Comparison of ENCODE assay signal across 7 cellular contexts in the genomic region with DNA sequence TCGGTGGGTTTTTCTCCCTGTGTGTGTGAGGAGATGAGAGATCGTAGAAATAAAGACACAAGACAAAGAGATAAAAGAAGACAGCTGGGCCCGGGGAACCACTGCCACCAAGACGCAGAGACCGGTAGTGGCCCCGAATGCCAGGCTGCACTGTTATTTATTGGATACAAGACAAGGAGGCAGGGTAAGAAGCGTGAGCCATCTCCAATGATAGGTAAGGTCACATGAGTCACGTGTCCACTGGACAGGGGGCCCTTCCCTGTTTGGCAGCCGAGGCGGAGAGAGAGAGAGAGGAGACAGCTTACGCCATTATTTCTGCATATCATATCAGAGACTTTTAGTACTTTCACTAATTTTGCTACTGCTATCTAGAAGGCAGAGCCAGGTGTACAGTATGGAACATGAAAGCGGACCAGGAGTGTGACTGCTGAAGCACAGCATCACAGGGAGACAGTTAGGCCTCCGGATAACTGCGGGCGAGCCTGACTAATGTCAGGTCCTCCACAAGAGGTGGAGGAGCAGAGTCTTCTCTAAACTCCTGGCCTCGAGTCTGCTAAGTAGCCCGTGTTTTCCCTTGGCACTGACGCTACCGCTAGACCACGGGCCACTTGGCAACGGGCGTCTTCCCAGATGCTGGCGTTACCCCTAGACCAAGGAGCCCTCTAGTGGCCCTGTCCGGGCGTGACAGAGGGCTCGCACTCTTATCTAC. TPM values are rescaled to one million over a fixed set of nuclear protein-coding genes. Genes with fewer than 3 reads are reported as not detected.
DNase-seq lines count a peak whose midpoint lies in the region; ATAC-seq, FAIRE-seq and TF ChIP-seq lines count a peak whose summit lies in the region.
"Not testable (repeated sequence)": the region's sequence is repeated elsewhere in the genome, so short reads cannot be mapped to it uniquely, and the experiment has no call there.

No MANE protein-coding gene starts in this region.

- not testable (repeated sequence) for H3K4me3 ChIP-seq in Peyer's patch

- H3K27me3 Mint-ChIP-seq in activated CD8-positive, alpha-beta T cell treated with anti-CD3 and anti-CD28 coated beads, Interleukin-2, amount 10 ng/mL, durations not matched to agents 7 days and 5 days (ENCODE audit: low read depth), result not testable (repeated sequence)

- not testable (repeated sequence) for H3K27me3 ChIP-seq in Peyer's patch

- peaks cover 41% of the 10 kb centered on the region for H3K4me1 Mint-ChIP-seq in activated CD8-positive, alpha-beta T cell treated with anti-CD3 and anti-CD28 coated beads, Interleukin-2, amount 10 ng/mL, durations not matched to agents 7 days and 5 days (ENCODE audit: low read depth)

- not testable (repeated sequence) for H3K9me3 Mint-ChIP-seq in activated CD8-positive, alpha-beta T cell treated with anti-CD3 and anti-CD28 coated beads, Interleukin-2, amount 10 ng/mL, durations not matched to agents 7 days and 5 days (ENCODE audit: insufficient read depth)

- FAIRE-seq in G401.6 (lab: Jason Lieb, UNC), result peak; percentile 53

- not testable (repeated sequence) for H3K27ac ChIP-seq in Peyer's patch

- H3K36me3 ChIP-seq in Peyer's patch, result not testable (repeated sequence)

- H3K36me3 Mint-ChIP-seq in activated CD8-positive, alpha-beta T cell treated with anti-CD3 and anti-CD28 coated beads, Interleukin-2, amount 10 ng/mL, durations not matched to agents 7 days and 5 days (ENCODE audit: low read depth), result not testable (repeated sequence)

- DNase-seq in M059J (ENCODE audit: low read depth) (peak; percentile 77), Peyer's patch (peak; percentile 75 to 89 (median 77)), dedifferentiated amniotic fluid mesenchymal stem cell (ENCODE audit: extremely low spot score) (peak; percentile 51), islet precursor cell (peak; percentile 87), pulmonary artery endothelial cell (ENCODE audit: low read depth, low spot score) (peak; percentile 33)
- peak; percentile 65 for DNase-seq in activated CD8-positive, alpha-beta T cell treated with anti-CD3 and anti-CD28 coated beads, Interleukin-2, amount 10 ng/mL, durations not matched to agents 7 days and 5 days

- H3K27ac Mint-ChIP-seq in activated CD8-positive, alpha-beta T cell treated with anti-CD3 and anti-CD28 coated beads, Interleukin-2, amount 10 ng/mL, durations not matched to agents 7 days and 5 days, result peak overlapping the region; percentile 51

- H3K4me1 ChIP-seq in Peyer's patch, result not testable (repeated sequence)

- H3K4me3 Mint-ChIP-seq in activated CD8-positive, alpha-beta T cell treated with anti-CD3 and anti-CD28 coated beads, Interleukin-2, amount 10 ng/mL, durations not matched to agents 7 days and 5 days, result not testable (repeated sequence)

- POLR2A ChIA-PET in activated CD8-positive, alpha-beta T cell treated with anti-CD3 and anti-CD28 coated beads, Interleukin-2, amount 10 ng/mL, durations not matched to agents 7 days and 5 days (lab: Charles Lee), result interaction anchor here (0.6 to 1.5 kb wide), 2 partner anchors 22 to 37 kb away, joined by 3 to 5 read pairs; partner anchors contain the start of gene TNFSF14

- not testable (repeated sequence) for TF ChIP-seq POLR2A in Peyer's patch (IDR thresholded peaks at IDR 0.05)

- CTCF ChIA-PET in activated CD8-positive, alpha-beta T cell treated with anti-CD3 and anti-CD28 coated beads, Interleukin-2, amount 10 ng/mL, durations not matched to agents 7 days and 5 days (lab: Charles Lee), result interaction anchor here (0.7 to 4.3 kb wide), 16 partner anchors 9 to 230 kb away, joined by 3 to 56 read pairs (median 3); partner anchors contain the start of genes DENND1C, GPR108 and TNFSF14

- not testable (repeated sequence) for H3K9me3 ChIP-seq in Peyer's patch

- peak; percentile 37 for ATAC-seq in activated CD8-positive, alpha-beta T cell treated with anti-CD3 and anti-CD28 coated beads, Interleukin-2, amount 10 ng/mL, durations not matched to agents 7 days and 5 days

- peak in 5 of 6 experiments; percentile 53 to 71 (median 65) for TF ChIP-seq CTCF in Peyer's patch (IDR thresholded peaks at IDR 0.05)

RNA-seq across cellular contexts. Expression of gene TNFSF14, which starts 37.1 kb away (rescaled TPM):
- total RNA-seq in M059J (2014; rRNA removed; shearing (Covaris generic)), result not detected in 2 replicates
- total RNA-seq in Peyer's patch, result 1 to 10 TPM; 1.7 to 2.7 (median 2.1) TPM
- 10 to 100 TPM; 47.1 to 47.6 TPM for total RNA-seq in activated CD8-positive, alpha-beta T cell treated with anti-CD3 and anti-CD28 coated beads, Interleukin-2, amount 10 ng/mL, durations not matched to agents 7 days and 5 days
- total RNA-seq in pulmonary artery endothelial cell, result not detected in 2 replicates

RNA-seq across cellular contexts. Expression of gene CD70, which starts 42.0 kb away (rescaled TPM):
- total RNA-seq in M059J (2014; rRNA removed; shearing (Covaris generic)), result 40.4 and 42.0 TPM in 2 replicates
- not detected for total RNA-seq in Peyer's patch
- total RNA-seq in activated CD8-positive, alpha-beta T cell treated with anti-CD3 and anti-CD28 coated beads, Interleukin-2, amount 10 ng/mL, durations not matched to agents 7 days and 5 days, result 10 to 100 TPM; 16.9 to 17.3 TPM
- not detected in 2 replicates for total RNA-seq in pulmonary artery endothelial cell

Comparison
In these comparisons a context has a peak if more than half of its experiments do, and no peak if none do; other contexts are left out.
1. DNase-seq: peak in every context shown above with its lines; median percentile 87 in islet precursor cell; 77 in M059J; 77 in Peyer's patch; 65 in activated CD8-positive, alpha-beta T cell treated with anti-CD3 and anti-CD28 coated beads, Interleukin-2, amount 10 ng/mL, durations not matched to agents 7 days and 5 days; 51 in dedifferentiated amniotic fluid mesenchymal stem cell; 33 in pulmonary artery endothelial cell.
2. RNA of gene TNFSF14, which starts 37.1 kb away (total RNA-seq): 47.1 to 47.6 TPM in activated CD8-positive, alpha-beta T cell treated with anti-CD3 and anti-CD28 coated beads, Interleukin-2, amount 10 ng/mL, durations not matched to agents 7 days and 5 days; 1.7 to 2.7 TPM in Peyer's patch, not detected in M059J and not detected in pulmonary artery endothelial cell; every median in the first group is over 10 times any median in the second.
3. RNA of gene CD70, which starts 42.0 kb away (total RNA-seq): 40.4 to 42.0 TPM in M059J and 16.9 to 17.3 TPM in activated CD8-positive, alpha-beta T cell treated with anti-CD3 and anti-CD28 coated beads, Interleukin-2, amount 10 ng/mL, durations not matched to agents 7 days and 5 days; not detected in Peyer's patch and not detected in pulmonary artery endothelial cell; every median in the first group is over 4 times any median in the second.